19 cellular contexts compared by ENCODE assay signal in genomic region chr4:2102045-2102883, GRCh38.
"Had no signal": no experiment of that assay in that cellular context is flagged by ENCODE, and none has a peak within 500 bp of the region (broad histone marks: within the 10 kb centered on the region; RNA-seq: fewer than 3 reads in every experiment).

No MANE protein-coding gene starts in this region.

- H3K4me1 Mint-ChIP-seq: nephron had no signal

- H3K4me1 ChIP-seq: colonic mucosa, heart right ventricle, left ventricle myocardium inferior, lower lobe of right lung, psoas muscle, testis, tibial nerve had no signal

- H3K36me3 ChIP-seq: colonic mucosa, heart right ventricle, left ventricle myocardium inferior, lower lobe of right lung, tibial nerve had no signal

- H3K9me3 ChIP-seq: colonic mucosa, testis had no signal

- H3K4me3 ChIP-seq: colonic mucosa, heart right ventricle, left ventricle myocardium inferior, lower lobe of right lung, psoas muscle, skin epidermis, testis, tibial nerve had no signal

- H3K27me3 ChIP-seq: colonic mucosa, testis, tibial nerve had no signal

- H3K27ac ChIP-seq: colonic mucosa, heart right ventricle, left ventricle myocardium inferior, lower lobe of right lung, psoas muscle, skin epidermis, testis, tibial nerve had no signal

- DNase-seq: colonic mucosa; dermis blood vessel endothelial cell; erythroblast; heart right ventricle; islet precursor cell; left ventricle myocardium inferior; lower lobe of right lung; midbrain; psoas muscle; stimulated activated CD4-positive, alpha-beta T cell treated with anti-CD3 and anti-CD28 coated beads, Interleukin-2, amount 100 ng/mL, for 24 hours; stimulated activated CD4-positive, alpha-beta T cell treated with anti-CD3 and anti-CD28 coated beads, Interleukin-4, amount 100 ng/mL, for 4 hours; stimulated activated naive B cell treated with anti-CD40 and anti-IgM and Interleukin-4, amounts not matched to agents 10 μg/mL and 1 μg/mL and 100 μg/mL, for 72 hours; stimulated activated naive CD8-positive, alpha-beta T cell treated with anti-CD3 and anti-CD28 coated beads, Interleukin-15, amount 100 ng/mL, for 72 hours; testis had no signal

- ATAC-seq: heart right ventricle; lower lobe of right lung; psoas muscle; sciatic nerve; stimulated activated naive B cell treated with anti-CD40 and anti-IgM and Interleukin-4, amounts not matched to agents 10 μg/mL and 1 μg/mL and 100 μg/mL, for 72 hours; stimulated activated naive CD8-positive, alpha-beta T cell treated with anti-CD3 and anti-CD28 coated beads, Interleukin-15, amount 100 ng/mL, for 72 hours had no signal

- H3K4me3 Mint-ChIP-seq: memory B cell; nephron; stimulated activated naive B cell treated with anti-CD40 and anti-IgM and Interleukin-4, amounts not matched to agents 10 μg/mL and 1 μg/mL and 100 μg/mL, for 72 hours; stimulated activated naive CD8-positive, alpha-beta T cell treated with anti-CD3 and anti-CD28 coated beads, Interleukin-15, amount 100 ng/mL, for 72 hours had no signal

- H3K27ac Mint-ChIP-seq: memory B cell; nephron; stimulated activated naive B cell treated with anti-CD40 and anti-IgM and Interleukin-4, amounts not matched to agents 10 μg/mL and 1 μg/mL and 100 μg/mL, for 72 hours; stimulated activated naive CD8-positive, alpha-beta T cell treated with anti-CD3 and anti-CD28 coated beads, Interleukin-15, amount 100 ng/mL, for 72 hours had no signal
